8 cellular contexts compared by ENCODE assay signal in the genomic region with DNA sequence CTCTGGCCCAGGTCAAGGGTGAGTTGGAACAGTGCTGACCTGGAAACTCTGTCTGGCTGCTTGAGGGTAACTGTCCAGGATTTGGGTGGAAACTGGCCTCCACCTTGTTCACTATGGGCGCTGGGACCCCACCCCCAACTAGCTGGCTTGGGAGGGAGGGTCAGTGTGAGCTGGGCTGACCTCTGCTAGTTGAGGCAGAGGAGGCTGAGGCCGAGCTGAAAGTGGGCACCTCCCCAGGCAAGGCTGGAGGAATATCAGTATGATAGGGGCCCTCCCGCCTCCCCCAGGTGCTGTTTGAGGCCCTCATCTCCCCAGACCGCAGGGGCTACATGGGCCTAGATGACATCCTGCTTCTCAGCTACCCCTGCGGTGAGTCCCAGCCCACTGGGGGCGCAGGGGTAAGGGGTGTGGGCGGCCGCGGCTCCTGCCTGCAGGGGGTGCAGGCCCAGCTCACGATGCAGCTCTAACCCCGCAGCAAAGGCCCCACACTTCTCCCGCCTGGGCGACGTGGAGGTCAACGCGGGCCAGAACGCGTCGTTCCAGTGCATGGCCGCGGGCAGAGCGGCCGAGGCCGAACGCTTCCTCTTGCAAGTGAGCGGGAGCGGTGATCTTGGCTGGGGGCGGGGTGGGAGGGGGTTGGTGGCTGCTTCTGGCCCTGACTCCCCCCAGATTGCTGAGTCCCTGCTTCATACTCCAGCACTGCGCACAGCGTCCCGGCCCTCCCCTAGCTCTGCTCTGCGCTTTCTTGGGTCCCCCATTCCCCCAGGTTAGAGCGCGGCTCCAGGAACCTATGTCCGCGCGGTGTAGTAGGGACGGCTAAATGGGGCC. TPM values are rescaled to one million over a fixed set of nuclear protein-coding genes. Genes with fewer than 3 reads are reported as not detected.
A peak's percentile ranks its signal among the peaks of the same experiment; 100 is the strongest.
DNase-seq lines count a peak whose midpoint lies in the region; ATAC-seq, FAIRE-seq and TF ChIP-seq lines count a peak whose summit lies in the region.

No MANE protein-coding gene starts in this region.

- H3K27ac ChIP-seq in GM12878 (ENCODE audit: control insufficient read depth, insufficient read depth): no peak overlapping the region

- no peak for FAIRE-seq in GM12878 (lab: Jason Lieb, UNC)

- H3K36me3 Mint-ChIP-seq in IgD-negative memory B cell: peaks cover 5% of the 10 kb centered on the region
- H3K36me3 Mint-ChIP-seq in stimulated activated naive B cell treated with anti-CD40 and anti-IgM and Interleukin-4, amounts not matched to agents 10 μg/mL and 1 μg/mL and 100 μg/mL, for 72 hours: no peaks in the 10 kb centered on the region
- H3K36me3 Mint-ChIP-seq in activated CD4-positive, alpha-beta memory T cell treated with anti-CD3 and anti-CD28 coated beads for 36 hours: no peaks in the 10 kb centered on the region

- no peak for DNase-seq in GM12878 (ENCODE audit: low read depth, low spot score)
- DNase-seq in islet precursor cell: peak; percentile 68
- DNase-seq in stimulated activated naive B cell treated with anti-CD40 and anti-IgM and Interleukin-4, amounts not matched to agents 10 μg/mL and 1 μg/mL and 100 μg/mL, for 72 hours: no peak
- no peak for DNase-seq in foreskin melanocyte
- no peak for DNase-seq in NCI-H2029 treated with DMSO at 0.1 percent for 48 hours (lab: John Stamatoyannopoulos, UW)
- DNase-seq in activated CD4-positive, alpha-beta memory T cell treated with anti-CD3 and anti-CD28 coated beads for 36 hours: no peak

- 5% methylated on average over 29 of the region's 38 CpGs for WGBS in GM12878 (ENCODE audit: insufficient coverage, insufficient replicate concordance, low lambda C conversion rate, missing lambda C conversion rate)

- H3K9me3 Mint-ChIP-seq in IgD-negative memory B cell: no peaks in the 10 kb centered on the region
- no peaks in the 10 kb centered on the region for H3K9me3 Mint-ChIP-seq in stimulated activated naive B cell treated with anti-CD40 and anti-IgM and Interleukin-4, amounts not matched to agents 10 μg/mL and 1 μg/mL and 100 μg/mL, for 72 hours
- no peaks in the 10 kb centered on the region for H3K9me3 Mint-ChIP-seq in activated CD4-positive, alpha-beta memory T cell treated with anti-CD3 and anti-CD28 coated beads for 36 hours

- intact Hi-C loops in GM12878 (cut with micrococcal nuclease; ENCODE audit: unreplicated experiment): no loop called here
- intact Hi-C loops in activated CD4-positive, alpha-beta memory T cell treated with anti-CD3 and anti-CD28 coated beads for 36 hours (cut with micrococcal nuclease): no loop called here

- no peak overlapping the region for H3K4me3 ChIP-seq in GM12878

- peak overlapping the region; percentile 41 for H3K4me2 ChIP-seq in GM12878 (ENCODE audit: control insufficient read depth, insufficient read depth)

- H3K27ac Mint-ChIP-seq in IgD-negative memory B cell: no peak overlapping the region
- no peak overlapping the region for H3K27ac Mint-ChIP-seq in stimulated activated naive B cell treated with anti-CD40 and anti-IgM and Interleukin-4, amounts not matched to agents 10 μg/mL and 1 μg/mL and 100 μg/mL, for 72 hours
- no peak overlapping the region for H3K27ac Mint-ChIP-seq in activated CD4-positive, alpha-beta memory T cell treated with anti-CD3 and anti-CD28 coated beads for 36 hours

- no peaks in the 10 kb centered on the region for H3K36me3 ChIP-seq in GM12878 (ENCODE audit: control insufficient read depth in 2 of 2, insufficient read depth in 2 of 2, low read length in 1 of 2)

- POLR2A ChIA-PET in GM12878 (lab: Charles Lee): no interaction called here
- POLR2A ChIA-PET in activated CD4-positive, alpha-beta memory T cell treated with anti-CD3 and anti-CD28 coated beads for 36 hours (lab: Charles Lee): interaction anchor here (0.5 kb wide), 1 partner anchor 473 kb away, joined by 4 read pairs; no protein-coding TSS in a partner anchor

- H2AFZ ChIP-seq in GM12878 (ENCODE audit: control insufficient read depth, low read depth, low read length): no peak overlapping the region

- no peaks in the 10 kb centered on the region for H3K9me3 ChIP-seq in GM12878 (replicated peaks; ENCODE audit: control insufficient read depth, insufficient read depth, low read length)

- ATAC-seq in GM12878 (peak; percentile 61), GM18505 (IDR thresholded peaks at IDR 0.05; ENCODE audit: unreplicated experiment) (no peak)
- peak; percentile 55 to 68 for ATAC-seq in stimulated activated naive B cell treated with anti-CD40 and anti-IgM and Interleukin-4, amounts not matched to agents 10 μg/mL and 1 μg/mL and 100 μg/mL, for 72 hours (replicated peaks)

- no TSS peak for BruUV-seq in GM12878 (replicated peaks; lab: Mats Ljungman, UMichigan)

- RAD21 ChIA-PET in GM12878 (lab: Charles Lee; ENCODE audit: unreplicated experiment): no interaction called here

- peaks cover 34% of the 10 kb centered on the region for H3K27me3 Mint-ChIP-seq in IgD-negative memory B cell
- H3K27me3 Mint-ChIP-seq in stimulated activated naive B cell treated with anti-CD40 and anti-IgM and Interleukin-4, amounts not matched to agents 10 μg/mL and 1 μg/mL and 100 μg/mL, for 72 hours: peaks cover 28 to 49% of the 10 kb centered on the region in 2 donors
- peaks cover 39% of the 10 kb centered on the region for H3K27me3 Mint-ChIP-seq in activated CD4-positive, alpha-beta memory T cell treated with anti-CD3 and anti-CD28 coated beads for 36 hours

- peaks cover 6 to 7% of the 10 kb centered on the region in 2 experiments for H3K27me3 ChIP-seq in GM12878 (replicated peaks in 1 of 2; ENCODE audit: control insufficient read depth in 2 of 2, insufficient read depth in 2 of 2, low read length in 1 of 2)

- peak overlapping the region in 3 of 4 donors; percentile 55 to 88 (median 70) for H3K4me3 Mint-ChIP-seq in IgD-negative memory B cell
- peak overlapping the region; percentile 70 to 79 for H3K4me3 Mint-ChIP-seq in stimulated activated naive B cell treated with anti-CD40 and anti-IgM and Interleukin-4, amounts not matched to agents 10 μg/mL and 1 μg/mL and 100 μg/mL, for 72 hours
- no peak overlapping the region for H3K4me3 Mint-ChIP-seq in activated CD4-positive, alpha-beta memory T cell treated with anti-CD3 and anti-CD28 coated beads for 36 hours

- TF ChIP-seq RAD21 in GM12878 (IDR thresholded peaks at IDR 0.05; ENCODE audit: insufficient read depth, low read depth, low read length): no peak

- TF ChIP-seq EP300 in GM12878 (IDR thresholded peaks at IDR 0.05; ENCODE audit: borderline replicate concordance in 1 of 2, control insufficient read depth in 1 of 2, low read depth in 2 of 2, low read length in 2 of 2): no peak

- no peak for TF ChIP-seq CTCF in GM12878 (IDR thresholded peaks at IDR 0.05 in 2 of 3, conservative IDR thresholded peaks at IDR 0.05 in 1 of 3; ENCODE audit: control insufficient read depth in 2 of 3, extremely low read depth in 1 of 3, insufficient read depth in 1 of 3, low read depth in 3 of 3, low read length in 3 of 3)

- H4K20me1 ChIP-seq in GM12878 (ENCODE audit: control insufficient read depth, insufficient read depth): no peaks in the 10 kb centered on the region

- SMC1A ChIA-PET in GM12878 (lab: Charles Lee; ENCODE audit: uncharacterized antibody, unreplicated experiment): no interaction called here

- no peaks in the 10 kb centered on the region for H3K4me1 ChIP-seq in GM12878 (ENCODE audit: control insufficient read depth, insufficient read depth, low read length)

- H3K4me1 Mint-ChIP-seq in IgD-negative memory B cell: peaks cover 0 to 4% (median 2%) of the 10 kb centered on the region in 3 donors
- peaks cover 7 to 14% of the 10 kb centered on the region in 2 donors for H3K4me1 Mint-ChIP-seq in stimulated activated naive B cell treated with anti-CD40 and anti-IgM and Interleukin-4, amounts not matched to agents 10 μg/mL and 1 μg/mL and 100 μg/mL, for 72 hours
- peaks cover 3% of the 10 kb centered on the region for H3K4me1 Mint-ChIP-seq in activated CD4-positive, alpha-beta memory T cell treated with anti-CD3 and anti-CD28 coated beads for 36 hours (ENCODE audit: low read depth)

- TF ChIP-seq POLR2A in GM12878 (IDR thresholded peaks at IDR 0.05; ENCODE audit: low read depth, low read length) (no peak), GM18505 (IDR thresholded peaks at IDR 0.05; ENCODE audit: borderline replicate concordance, extremely low read depth, insufficient read depth, insufficient read length) (no peak)

- in situ Hi-C loops in GM12878 (cut with MboI): no loop called here

- no peaks in the 10 kb centered on the region for H3K79me2 ChIP-seq in GM12878 (ENCODE audit: control insufficient read depth, insufficient read depth, low read length)

- CTCF ChIA-PET in GM12878 (lab: Yijun Ruan, JAX): no interaction called here
- CTCF ChIA-PET in activated CD4-positive, alpha-beta memory T cell treated with anti-CD3 and anti-CD28 coated beads for 36 hours (lab: Charles Lee): no interaction called here

- no peak overlapping the region for H3K9ac ChIP-seq in GM12878 (ENCODE audit: control insufficient read depth, insufficient read depth, low read length)

RNA-seq across cellular contexts. Expression of gene PTPRU, which starts 22.9 kb away (rescaled TPM):
- not detected for polyA plus RNA-seq in IgD-negative memory B cell
- total RNA-seq in GM12878 (2013; cell fraction: nucleolus; rRNA removed): 0.10 TPM in 1 of 2 replicates, not detected in the other
- total RNA-seq in GM12878 (2014; rRNA removed): 1.5 and 2.6 TPM in 2 replicates
- 1.1 and 1.2 TPM in 2 replicates for total RNA-seq in GM12878 (2014; rRNA removed; fragmentation: Illumina TruSeq; extraction: Trizol)
- total RNA-seq in GM12878 (2021): 1.5 and 2.5 TPM in 2 replicates
- polyA plus RNA-seq in GM12878 (2011; ENCODE audit: low read depth): 0.31 TPM
- polyA plus RNA-seq in GM12878 (2011; rRNA removed): 0.06 and 0.20 TPM in 2 replicates
- 0.13 and 0.53 TPM in 2 replicates for polyA plus RNA-seq in GM12878 (2011; cell fraction: cytosol; rRNA removed)
- 1.2 and 1.5 TPM in 2 replicates for polyA plus RNA-seq in GM12878 (2011; cell fraction: nucleus; rRNA removed)
- 1.4 TPM in 2 replicates for polyA plus RNA-seq in GM12878 (2012)
- 0.11 and 0.26 TPM in 2 replicates for polyA plus RNA-seq in GM12878 (2014; fragmentation: Illumina TruSeq; extraction: Trizol)
- polyA plus RNA-seq in GM12878 (2014; fragmentation: Nextera tagmentation; extraction: Ambion mirVana): under 1 TPM; 0.04 to 0.05 TPM
- 0.99 and 1.4 TPM in 2 replicates for polyA plus RNA-seq in GM12878 (2014; rRNA removed)
- 1 to 10 TPM in 1 of 2 experiments, under 1 TPM in 1; 0.48 to 1.3 TPM for polyA plus RNA-seq in GM12878 (2016; fragmentation: Nextera tagmentation; extraction: Ambion mirVana)
- polyA minus RNA-seq in GM12878 (2011; rRNA and poly(A)+ RNA removed): 0.59 and 0.62 TPM in 2 replicates
- 0.67 and 1.0 TPM in 2 replicates for polyA minus RNA-seq in GM12878 (2011; cell fraction: cytosol; rRNA and poly(A)+ RNA removed)
- 0.29 and 0.48 TPM in 2 replicates for polyA minus RNA-seq in GM12878 (2011; cell fraction: nucleus; rRNA and poly(A)+ RNA removed)
- under 1 TPM; 0.17 to 0.85 TPM for total RNA-seq in activated CD4-positive, alpha-beta memory T cell treated with anti-CD3 and anti-CD28 coated beads for 36 hours

RNA-seq across cellular contexts. Expression of gene MECR, which starts 28.5 kb away (rescaled TPM):
- polyA plus RNA-seq in IgD-negative memory B cell (20.5 TPM), GM12878 (2011; rRNA removed) (18.1 and 29.9 TPM in 2 replicates), GM12878 (2014; fragmentation: Illumina TruSeq; extraction: Trizol) (22.8 and 41.5 TPM in 2 replicates), GM12878 (2014; fragmentation: Nextera tagmentation; extraction: Ambion mirVana) (10 to 100 TPM in 1 of 2 experiments, 1 to 10 TPM in 1; 7.6 to 16.0 TPM), GM12878 (2014; rRNA removed) (43.2 and 54.9 TPM in 2 replicates), GM12878 (2016; fragmentation: Nextera tagmentation; extraction: Ambion mirVana) (10 to 100 TPM; 57.0 to 66.3 TPM)
- 30.2 and 36.3 TPM in 2 replicates for total RNA-seq in GM12878 (2013; cell fraction: nucleolus; rRNA removed)
- total RNA-seq in GM12878 (2014; rRNA removed) (33.6 and 45.3 TPM in 2 replicates), GM12878 (2014; rRNA removed; fragmentation: Illumina TruSeq; extraction: Trizol) (22.6 and 25.8 TPM in 2 replicates), GM12878 (2021) (35.9 and 37.9 TPM in 2 replicates)
- 12.7 TPM for polyA plus RNA-seq in GM12878 (2011; ENCODE audit: low read depth)
- polyA plus RNA-seq in GM12878 (2011; cell fraction: cytosol; rRNA removed): 24.8 and 38.8 TPM in 2 replicates
- 26.1 and 34.0 TPM in 2 replicates for polyA plus RNA-seq in GM12878 (2011; cell fraction: nucleus; rRNA removed)
- 19.2 and 19.7 TPM in 2 replicates for polyA plus RNA-seq in GM12878 (2012)
- polyA minus RNA-seq in GM12878 (2011; rRNA and poly(A)+ RNA removed): 27.9 and 31.1 TPM in 2 replicates
- 5.7 and 17.5 TPM in 2 replicates for polyA minus RNA-seq in GM12878 (2011; cell fraction: cytosol; rRNA and poly(A)+ RNA removed)
- 10.3 and 16.0 TPM in 2 replicates for polyA minus RNA-seq in GM12878 (2011; cell fraction: nucleus; rRNA and poly(A)+ RNA removed)
- total RNA-seq in activated CD4-positive, alpha-beta memory T cell treated with anti-CD3 and anti-CD28 coated beads for 36 hours: 10 to 100 TPM; 34.7 to 37.2 TPM
